Comparison of ENCODE assay signal across 31 cellular contexts in genomic region chr1:53080769-53081168, GRCh38. TPM values are rescaled to one million over a fixed set of nuclear protein-coding genes. Genes with fewer than 3 reads are reported as not detected.
"Had no signal": no experiment of that assay in that cellular context is flagged by ENCODE, and none has a peak within 500 bp of the region (broad histone marks: within the 10 kb centered on the region; RNA-seq: fewer than 3 reads in every experiment).

No MANE protein-coding gene starts in this region.

- H3K4me3 Mint-ChIP-seq: activated CD4-positive, alpha-beta memory T cell treated with anti-CD3 and anti-CD28 coated beads for 36 hours; activated T-cell treated with anti-CD3 and anti-CD28 coated beads, Interleukin-2, amount 50 U/mL, for 4 hours; activated T-helper 17 cell treated with anti-CD3 and anti-CD28 coated beads, Interleukin-2, amount 50 U/mL, for 72 hours; endodermal cell; mesothelial cell of epicardium; naive thymus-derived CD4-positive, alpha-beta T cell; T-helper 1 cell treated with Interleukin-12 subunit alpha and Interleukin-12 subunit beta and Interleukin-4 antibody, amounts not matched to agents 30 μg/mL and 1 μg/mL, for 36 hours had no signal

- H3K27ac Mint-ChIP-seq: activated CD4-positive, alpha-beta memory T cell treated with anti-CD3 and anti-CD28 coated beads for 36 hours; activated T-helper 17 cell treated with anti-CD3 and anti-CD28 coated beads, Interleukin-2, amount 50 U/mL, for 72 hours; endodermal cell; mesothelial cell of epicardium; T-helper 1 cell treated with Interleukin-12 subunit alpha and Interleukin-12 subunit beta and Interleukin-4 antibody, amounts not matched to agents 30 μg/mL and 1 μg/mL, for 36 hours had no signal

- H3K4me3 ChIP-seq: heart left ventricle, left lung, right lobe of liver, testis, transverse colon, uterus had no signal

- H3K27me3 Mint-ChIP-seq: activated CD4-positive, alpha-beta memory T cell treated with anti-CD3 and anti-CD28 coated beads for 36 hours; activated T-helper 17 cell treated with anti-CD3 and anti-CD28 coated beads, Interleukin-2, amount 50 U/mL, for 72 hours; naive thymus-derived CD4-positive, alpha-beta T cell had no signal

- DNase-seq: activated CD4-positive, alpha-beta memory T cell treated with anti-CD3 and anti-CD28 coated beads for 36 hours; activated CD4-positive, alpha-beta T cell treated with anti-CD3 and anti-CD28 coated beads for 48 hours; activated gamma-delta T cell treated with Interleukin-2 at 50 U/mL for 16 hours; activated naive CD4-positive, alpha-beta T cell treated with anti-CD3 and anti-CD28 coated beads, Interleukin-2, amount 50 U/mL, for 16 hours; activated T-cell treated with anti-CD3 and anti-CD28 coated beads, Interleukin-2, amount 50 U/mL, for 4 hours; amniotic stem cell; brain microvascular endothelial cell; caudate nucleus; endodermal cell; foreskin keratinocyte; kidney glomerular epithelial cell; naive thymus-derived CD4-positive, alpha-beta T cell; nucleus accumbens; stimulated activated CD4-positive, alpha-beta T cell treated with anti-CD3 and anti-CD28 coated beads, Interleukin-12 subunit alpha, Interleukin-12 subunit beta, amount 100 ng/mL, for 4 hours; stimulated activated CD4-positive, alpha-beta T cell treated with anti-CD3 and anti-CD28 coated beads, Interleukin-4, amount 100 ng/mL, for 1 hour; stimulated activated naive CD8-positive, alpha-beta T cell treated with anti-CD3 and anti-CD28 coated beads, Interleukin-15, Interleukin-2, amounts not matched to agents 100 U/mL and 50 U/mL, for 24 hours; SW 1271; T-helper 9 cell; testis; transverse colon; uterus; WERI-Rb-1 had no signal

- H3K36me3 Mint-ChIP-seq: activated CD4-positive, alpha-beta memory T cell treated with anti-CD3 and anti-CD28 coated beads for 36 hours; mesothelial cell of epicardium; naive thymus-derived CD4-positive, alpha-beta T cell had no signal

- H3K9me3 Mint-ChIP-seq: activated CD4-positive, alpha-beta memory T cell treated with anti-CD3 and anti-CD28 coated beads for 36 hours; activated T-cell treated with anti-CD3 and anti-CD28 coated beads, Interleukin-2, amount 50 U/mL, for 4 hours; activated T-helper 17 cell treated with anti-CD3 and anti-CD28 coated beads, Interleukin-2, amount 50 U/mL, for 72 hours; endodermal cell; mesothelial cell of epicardium; naive thymus-derived CD4-positive, alpha-beta T cell; T-helper 1 cell treated with Interleukin-12 subunit alpha and Interleukin-12 subunit beta and Interleukin-4 antibody, amounts not matched to agents 30 μg/mL and 1 μg/mL, for 36 hours had no signal

- H3K4me1 Mint-ChIP-seq: activated T-helper 17 cell treated with anti-CD3 and anti-CD28 coated beads, Interleukin-2, amount 50 U/mL, for 72 hours had no signal

- ATAC-seq: activated CD4-positive, CD25-positive, alpha-beta regulatory T cell treated with anti-CD3 and anti-CD28 coated beads, Interleukin-2, amount 50 U/mL, for 24 hours; activated T-cell treated with anti-CD3 and anti-CD28 coated beads, Interleukin-2, amount 50 U/mL, for 4 hours; activated T-helper 17 cell treated with anti-CD3 and anti-CD28 coated beads, Interleukin-2, amount 50 U/mL, for 72 hours; esophagus mucosa; foreskin keratinocyte; heart left ventricle; left lung; naive thymus-derived CD4-positive, alpha-beta T cell; right lobe of liver; stimulated activated naive CD8-positive, alpha-beta T cell treated with anti-CD3 and anti-CD28 coated beads, Interleukin-15, Interleukin-2, amounts not matched to agents 100 U/mL and 50 U/mL, for 24 hours had no signal

RNA-seq across cellular contexts. Expression of gene PODN, which starts 18.8 kb away (rescaled TPM):
- total RNA-seq: activated CD4-positive, alpha-beta memory T cell treated with anti-CD3 and anti-CD28 coated beads for 36 hours; activated CD8-positive, alpha-beta memory T cell treated with anti-CD3 and anti-CD28 coated beads for 36 hours; activated T-helper 17 cell treated with anti-CD3 and anti-CD28 coated beads, Interleukin-2, amount 50 U/mL, for 72 hours; foreskin keratinocyte had no signal
